ENCODE assay signal across 8 cellular contexts in the genomic region with DNA sequence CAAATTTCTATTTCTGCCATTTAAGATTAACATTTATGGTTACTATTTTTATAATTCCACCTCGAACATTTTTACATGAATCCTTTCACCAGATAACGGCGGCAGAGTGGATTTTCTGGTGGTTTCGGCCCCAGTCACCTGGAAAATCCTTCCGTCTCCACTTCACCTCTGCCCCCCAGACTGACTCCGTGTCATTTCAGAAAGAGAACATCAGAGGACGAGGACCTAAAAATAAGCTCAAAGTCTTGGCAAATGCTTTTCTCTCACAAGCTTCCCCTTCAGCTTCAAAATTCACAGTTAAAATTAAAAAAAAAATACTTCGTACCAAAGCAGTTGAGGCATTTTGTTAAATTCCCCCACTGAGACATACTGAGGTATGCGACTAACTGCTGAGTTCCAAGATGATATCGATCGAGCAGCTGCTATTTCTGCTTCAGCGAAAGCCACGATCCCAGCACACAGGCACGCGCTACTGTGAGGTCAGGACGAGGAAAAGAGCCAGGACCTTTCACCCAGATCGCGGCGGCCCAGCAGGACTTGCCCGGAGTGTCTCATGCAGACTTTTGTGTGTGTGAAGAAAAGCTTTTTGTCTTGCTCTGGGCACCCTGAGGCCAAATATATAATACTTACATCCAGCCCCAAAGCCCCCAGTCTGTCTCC. TPM values are rescaled to one million over a fixed set of nuclear protein-coding genes. Genes with fewer than 3 reads are reported as not detected.
DNase-seq lines count a peak whose midpoint lies in the region; ATAC-seq and TF ChIP-seq lines count a peak whose summit lies in the region.

No MANE protein-coding gene starts in this region.

- no peak for TF ChIP-seq CTCF in AG04449 (IDR thresholded peaks at IDR 0.05; ENCODE audit: insufficient read depth, low read length, missing control alignments)
- no peak for TF ChIP-seq CTCF in heart left ventricle (IDR thresholded peaks at IDR 0.05)

- peak overlapping the region; percentile 99 for H3K27ac ChIP-seq in angular gyrus (ENCODE audit: low read depth, low read length)
- H3K27ac ChIP-seq in heart left ventricle = peak overlapping the region; percentile 84 to 97 (median 91)

- ATAC-seq in heart left ventricle (peak; percentile 93 to 98 (median 96)), GM21576 (IDR thresholded peaks at IDR 0.05; ENCODE audit: unreplicated experiment) (no peak)

- H3K9me3 ChIP-seq in heart left ventricle = no peaks in the 10 kb centered on the region

- CTCF ChIA-PET in AG04449 (lab: Yijun Ruan, JAX) = no interaction called here
- CTCF ChIA-PET in activated naive CD4-positive, alpha-beta T cell treated with anti-CD3 and anti-CD28 coated beads, Interleukin-2, amount 10 ng/mL, durations not matched to agents 7 days and 5 days (lab: Charles Lee) = no interaction called here

- H3K4me1 ChIP-seq in heart left ventricle = peaks cover 0 to 31% (median 22%) of the 10 kb centered on the region in 12 donors

- H3K36me3 ChIP-seq in heart left ventricle = no peaks in the 10 kb centered on the region

- WGBS in heart left ventricle, 4 donors = 21 to 28% (median 27%) methylated on average over 20 of the region's 20 CpGs

- H3K9me3 Mint-ChIP-seq in activated naive CD4-positive, alpha-beta T cell treated with anti-CD3 and anti-CD28 coated beads, Interleukin-2, amount 10 ng/mL, durations not matched to agents 7 days and 5 days = no peaks in the 10 kb centered on the region

- TF ChIP-seq POLR2A in heart left ventricle (IDR thresholded peaks at IDR 0.05) = no peak

- H3K27ac Mint-ChIP-seq in activated naive CD4-positive, alpha-beta T cell treated with anti-CD3 and anti-CD28 coated beads, Interleukin-2, amount 10 ng/mL, durations not matched to agents 7 days and 5 days = no peak overlapping the region

- H3K4me3 Mint-ChIP-seq in activated naive CD4-positive, alpha-beta T cell treated with anti-CD3 and anti-CD28 coated beads, Interleukin-2, amount 10 ng/mL, durations not matched to agents 7 days and 5 days = no peak overlapping the region

- peak; percentile 4 for DNase-seq in AG04449 (ENCODE audit: low read depth, low spot score)
- DNase-seq in heart left ventricle = peak; percentile 77 to 93 (median 87)
- DNase-seq in occipital lobe (lab: John Stamatoyannopoulos, UW) = peak; percentile 72
- DNase-seq in GDM1 (lab: John Stamatoyannopoulos, UW) = no peak
- DNase-seq in NCI-H1436 (lab: John Stamatoyannopoulos, UW) = no peak
- no peak for DNase-seq in activated naive CD4-positive, alpha-beta T cell treated with anti-CD3 and anti-CD28 coated beads, Interleukin-2, amount 10 ng/mL, durations not matched to agents 7 days and 5 days

- no peak overlapping the region for H3K4me3 ChIP-seq in AG04449 (ENCODE audit: low read depth, low read length)
- peak overlapping the region in 9 of 12 donors; percentile 5 to 31 (median 17) for H3K4me3 ChIP-seq in heart left ventricle

- intact Hi-C loops in heart left ventricle (cut with DNase I) = loop anchor here in 1 of 10 donors (2.0 kb wide), 1 partner anchor 18 kb away; no protein-coding TSS in a partner anchor

- no peaks in the 10 kb centered on the region for H3K36me3 Mint-ChIP-seq in activated naive CD4-positive, alpha-beta T cell treated with anti-CD3 and anti-CD28 coated beads, Interleukin-2, amount 10 ng/mL, durations not matched to agents 7 days and 5 days

- H3K27me3 ChIP-seq in heart left ventricle = no peaks in the 10 kb centered on the region

- H3K4me1 Mint-ChIP-seq in activated naive CD4-positive, alpha-beta T cell treated with anti-CD3 and anti-CD28 coated beads, Interleukin-2, amount 10 ng/mL, durations not matched to agents 7 days and 5 days = no peaks in the 10 kb centered on the region

- no peaks in the 10 kb centered on the region for H3K27me3 Mint-ChIP-seq in activated naive CD4-positive, alpha-beta T cell treated with anti-CD3 and anti-CD28 coated beads, Interleukin-2, amount 10 ng/mL, durations not matched to agents 7 days and 5 days

- POLR2A ChIA-PET in AG04449 (lab: Yijun Ruan, JAX) = no interaction called here

RNA-seq across cellular contexts. Expression of a gene that starts 36.8 kb away (rescaled TPM):
- total RNA-seq in heart left ventricle (1 to 10 TPM in 6 of 9 donors, under 1 TPM in 3; 0.44 to 2.4 (median 1.3) TPM), occipital lobe (1.4 TPM)
- under 1 TPM; 0.26 to 0.88 TPM for polyA plus RNA-seq in heart left ventricle

RNA-seq across cellular contexts. Expression of a gene that starts 41.0 kb away (rescaled TPM):
- total RNA-seq in heart left ventricle (under 1 TPM in 5 of 9 donors, not detected in 4; 0.16 to 0.72 (median 0.44) TPM), occipital lobe (0.78 TPM)
- polyA plus RNA-seq in heart left ventricle = under 1 TPM in 1 of 2 donors, not detected in 1; 0.23 TPM

RNA-seq across cellular contexts. Expression of a gene that starts 45.0 kb away (rescaled TPM):
- 1 to 10 TPM in 4 of 9 donors, under 1 TPM in 4, not detected in 1; 0.25 to 1.7 (median 0.97) TPM for total RNA-seq in heart left ventricle
- under 1 TPM; 0.32 to 0.65 TPM for polyA plus RNA-seq in heart left ventricle
- total RNA-seq in occipital lobe = 0.47 TPM

Comparison
In these comparisons a context has a peak if more than half of its experiments do, and no peak if none do; other contexts are left out.
1. DNase-seq: peak in AG04449 (single experiment), heart left ventricle (5 of 5) and occipital lobe (single experiment); none in GDM1 (single experiment), NCI-H1436 (single experiment) and activated naive CD4-positive, alpha-beta T cell treated with anti-CD3 and anti-CD28 coated beads, Interleukin-2, amount 10 ng/mL, durations not matched to agents 7 days and 5 days (single experiment).